Comparison of ENCODE assay signal across 8 cellular contexts in the genomic region with DNA sequence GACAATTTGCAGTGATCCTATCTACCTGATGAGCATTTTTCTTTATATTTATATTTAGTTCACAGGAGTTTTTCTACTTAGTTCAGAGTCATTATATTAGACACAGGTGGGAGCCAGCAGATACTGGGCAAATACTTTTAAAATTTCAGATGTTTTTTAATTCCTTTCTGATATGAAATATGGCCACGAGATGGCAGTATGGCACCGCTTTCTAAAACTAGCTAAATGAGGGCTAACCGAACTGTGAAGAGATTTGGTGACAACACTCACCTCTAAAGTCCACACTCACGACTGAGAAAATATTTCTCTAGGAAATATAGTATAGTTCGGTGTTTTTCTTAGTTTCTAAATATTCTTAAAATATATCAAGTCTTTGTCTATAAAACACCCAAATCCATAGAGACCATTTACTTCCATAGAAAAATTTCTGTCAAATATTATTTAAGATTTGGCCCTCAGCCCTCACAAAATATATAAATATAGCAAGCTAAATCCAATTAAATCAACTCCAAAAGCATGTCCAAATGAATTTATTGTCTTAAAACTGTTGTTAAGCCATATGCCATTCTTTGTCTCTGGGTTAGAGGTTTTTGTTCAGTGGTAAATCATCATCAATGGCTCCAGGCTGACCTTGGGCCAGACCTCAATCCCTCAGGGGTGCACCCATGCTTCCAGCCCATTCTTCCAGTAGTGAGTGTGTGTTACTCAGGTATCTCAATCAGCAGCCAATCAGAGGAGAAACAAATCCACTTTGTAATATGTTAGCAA.
DNase-seq lines count a peak whose midpoint lies in the region; ATAC-seq and TF ChIP-seq lines count a peak whose summit lies in the region.

No MANE protein-coding gene starts in this region.

- H3K79me2 ChIP-seq in PC-3 (ENCODE audit: low read length) (no peaks in the 10 kb centered on the region), osteoblast (ENCODE audit: insufficient read depth, low read length) (no peaks in the 10 kb centered on the region)

- H3K9me3 ChIP-seq in PC-3 (ENCODE audit: low read length) (no peaks in the 10 kb centered on the region), osteoblast (ENCODE audit: low read depth, low read length) (no peaks in the 10 kb centered on the region), tibial nerve (no peaks in the 10 kb centered on the region)

- no peaks in the 10 kb centered on the region for H3K4me1 ChIP-seq in PC-3 (ENCODE audit: insufficient read depth, low read length)
- H3K4me1 ChIP-seq in osteoblast (ENCODE audit: insufficient read depth, low read length), result no peaks in the 10 kb centered on the region
- peaks cover 0 to 3% (median 0%) of the 10 kb centered on the region in 4 donors for H3K4me1 ChIP-seq in tibial nerve

- H3K27ac ChIP-seq in PC-3 (ENCODE audit: low read length) (no peak overlapping the region), osteoblast (ENCODE audit: low read depth, low read length) (no peak overlapping the region), tibial nerve (no peak overlapping the region)

- TF ChIP-seq CTCF in PC-3 (conservative IDR thresholded peaks at IDR 0.05; ENCODE audit: low read depth, low read length), result peak; percentile 74
- TF ChIP-seq CTCF in osteoblast (IDR thresholded peaks at IDR 0.05; ENCODE audit: extremely low read depth, low read depth, low read length), result peak; percentile 62
- peak; percentile 57 to 76 (median 65) for TF ChIP-seq CTCF in tibial nerve (IDR thresholded peaks at IDR 0.05)

- no peak overlapping the region for H2AFZ ChIP-seq in PC-3 (ENCODE audit: low read length)
- H2AFZ ChIP-seq in osteoblast (ENCODE audit: low read length), result no peak overlapping the region

- no peak overlapping the region for H3K4me3 ChIP-seq in PC-3 (ENCODE audit: low read length)
- H3K4me3 ChIP-seq in osteoblast (ENCODE audit: insufficient read depth, low read length), result no peak overlapping the region
- no peak overlapping the region for H3K4me3 ChIP-seq in tibial nerve

- H3K4me2 ChIP-seq in PC-3 (ENCODE audit: low read length) (no peak overlapping the region), osteoblast (ENCODE audit: insufficient read depth, low read length) (no peak overlapping the region)

- H4K20me1 ChIP-seq in PC-3 (ENCODE audit: low read length), result no peaks in the 10 kb centered on the region
- H4K20me1 ChIP-seq in osteoblast (ENCODE audit: insufficient read depth, low read length), result no peaks in the 10 kb centered on the region

- no TSS peak for BruUV-seq in PC-3 (replicated peaks; lab: Mats Ljungman, UMichigan)

- DNase-seq in COR-L47 (lab: John Stamatoyannopoulos, UW) (peak; percentile 54), HT1080 (ENCODE audit: low read depth) (peak; percentile 52), PC-3 (peak; percentile 82), activated T-cell treated with anti-CD3 and anti-CD28 coated beads for 48 hours (ENCODE audit: low read depth) (peak; percentile 43), fibroblast of gingiva (ENCODE audit: low read depth) (peak; percentile 35), osteoblast (ENCODE audit: insufficient read length, low spot score, missing footprints) (peak; percentile 82), tibial nerve (ENCODE audit: low spot score in 2 of 2) (peak; percentile 47 to 87)

- H3F3A ChIP-seq in PC-3 (ENCODE audit: low read length, unreplicated experiment), result no peaks in the 10 kb centered on the region

- no peaks in the 10 kb centered on the region for H3K9me2 ChIP-seq in PC-3 (replicated peaks; ENCODE audit: low read length)

- no peak overlapping the region for H3K9ac ChIP-seq in PC-3 (ENCODE audit: low read length)

- H3K27me3 ChIP-seq in PC-3 (ENCODE audit: low read length), result no peaks in the 10 kb centered on the region
- H3K27me3 ChIP-seq in osteoblast (ENCODE audit: insufficient read depth, low read length), result no peaks in the 10 kb centered on the region
- no peaks in the 10 kb centered on the region for H3K27me3 ChIP-seq in tibial nerve

- H3K36me3 ChIP-seq in PC-3 (ENCODE audit: low read depth, low read length) (peaks cover 28% of the 10 kb centered on the region), osteoblast (ENCODE audit: insufficient read depth, low read length) (peaks cover 8% of the 10 kb centered on the region), tibial nerve (peaks cover 0 to 66% (median 0%) of the 10 kb centered on the region in 3 donors)

- ATAC-seq in PC-3, result peak; percentile 75
- no peak for ATAC-seq in HG03469 (IDR thresholded peaks at IDR 0.05; ENCODE audit: unreplicated experiment)

- no peak for TF ChIP-seq POLR2A in tibial nerve (IDR thresholded peaks at IDR 0.05)

- 4% methylated on average over 5 of the region's 5 CpGs for WGBS in tibial nerve, 2 donors

- CTCF ChIA-PET in PC-3 (lab: Charles Lee), result interaction anchor here (0.5 to 0.7 kb wide), 6 partner anchors 39 to 320 kb away, joined by 3 to 4 read pairs (median 3); no protein-coding TSS in a partner anchor

- no peak for TF ChIP-seq EP300 in tibial nerve (IDR thresholded peaks at IDR 0.05)

- intact Hi-C loops in PC-3 (cut with micrococcal nuclease), result loop anchor here (1.0 to 5.0 kb wide), 3 partner anchors 129 to 804 kb away; no protein-coding TSS in a partner anchor

- POLR2A ChIA-PET in PC-3 (lab: Charles Lee; ENCODE audit: unreplicated experiment), result no interaction called here
